22 cellular contexts compared by ENCODE assay signal in genomic region chr5:14615365-14615764, GRCh38. TPM values are rescaled to one million over a fixed set of nuclear protein-coding genes. Genes with fewer than 3 reads are reported as not detected.
DNase-seq lines count a peak whose midpoint lies in the region; ATAC-seq and TF ChIP-seq lines count a peak whose summit lies in the region.
"Had no signal": no experiment of that assay in that cellular context is flagged by ENCODE, and none has a peak within 500 bp of the region (broad histone marks: within the 10 kb centered on the region; RNA-seq: fewer than 3 reads in every experiment).

No MANE protein-coding gene starts in this region.

- no peak for TF ChIP-seq CTCF in VCaP (conservative IDR thresholded peaks at IDR 0.05)
- no peak for TF ChIP-seq CTCF in mammary epithelial cell (conservative IDR thresholded peaks at IDR 0.05 in 1 of 2, IDR thresholded peaks at IDR 0.05 in 1 of 2; ENCODE audit: extremely low read depth in 1 of 2, insufficient read depth in 1 of 2, low read depth in 1 of 2, low read length in 2 of 2)

- dilution Hi-C loops in mammary epithelial cell (cut with HindIII; ENCODE audit: low sequenced_read_pairs) = no loop called here

- intact Hi-C loops in mammary epithelial cell (cut with micrococcal nuclease) = no loop called here

- H3K79me2 ChIP-seq in mammary epithelial cell (ENCODE audit: insufficient read depth, low read length) = no peaks in the 10 kb centered on the region

- no peaks in the 10 kb centered on the region for H3K27me3 ChIP-seq in mammary epithelial cell (ENCODE audit: insufficient read depth, low read length)
- H3K27me3 ChIP-seq: BLaER1, ovary, SJSA1, transverse colon had no signal

- H3K36me3 ChIP-seq in mammary epithelial cell (ENCODE audit: insufficient read depth, low read length) = no peaks in the 10 kb centered on the region
- H3K36me3 ChIP-seq: BLaER1, ovary, SJSA1 had no signal

- no peak overlapping the region for H3K4me2 ChIP-seq in mammary epithelial cell (ENCODE audit: insufficient read depth, low read depth, low read length)
- H3K4me2 ChIP-seq: BLaER1, GM23338 had no signal

- in situ Hi-C loops in mammary epithelial cell (cut with MboI; ENCODE audit: low sequenced_read_pairs in 2 of 2) = no loop called here

- H3K4me3 ChIP-seq in mammary epithelial cell (replicated peaks in 1 of 3; ENCODE audit: insufficient read depth in 1 of 3, low read depth in 2 of 3, low read length in 3 of 3) = no peak overlapping the region
- H3K4me3 ChIP-seq: BLaER1, GM23338, ovary, SJSA1, transverse colon had no signal

- H3K27ac ChIP-seq in VCaP = peak overlapping the region; percentile 40
- H3K27ac ChIP-seq in mammary epithelial cell (ENCODE audit: insufficient read depth, low read depth, low read length) = no peak overlapping the region
- H3K27ac ChIP-seq: BLaER1, ovary, SJSA1, transverse colon had no signal

- WGBS in mammary epithelial cell (ENCODE audit: low coverage, missing lambda C conversion rate) = 93% methylated on average over 4 of the region's 4 CpGs

- no peak overlapping the region for H3K9ac ChIP-seq in mammary epithelial cell (ENCODE audit: insufficient read depth, low read length)
- H3K9ac ChIP-seq: BLaER1 had no signal

- H2AFZ ChIP-seq in mammary epithelial cell (ENCODE audit: low read depth, low read length) = no peak overlapping the region
- H2AFZ ChIP-seq: GM23338 had no signal

- no TSS peak for BruUV-seq in mammary epithelial cell (replicated peaks; lab: Mats Ljungman, UMichigan)

- H3K4me1 ChIP-seq in mammary epithelial cell (ENCODE audit: insufficient read depth, low read length) = no peaks in the 10 kb centered on the region
- H3K4me1 ChIP-seq: SJSA1, transverse colon had no signal

- H4K20me1 ChIP-seq in mammary epithelial cell (ENCODE audit: insufficient read depth, low read length) = no peaks in the 10 kb centered on the region
- H4K20me1 ChIP-seq: BLaER1 had no signal

- DNase-seq in DMS153 (lab: John Stamatoyannopoulos, UW) = peak; percentile 90
- peak; percentile 13 for DNase-seq in HuH-7 (ENCODE audit: low spot score)
- peak; percentile 60 for DNase-seq in NCI-H2171 (lab: John Stamatoyannopoulos, UW)
- DNase-seq in mammary epithelial cell = no peak
- DNase-seq in activated CD8-positive, alpha-beta memory T cell treated with anti-CD3 and anti-CD28 coated beads for 24 hours = no peak
- DNase-seq: activated B cell treated with CpG ODN at 0.5 μM for 24 hours; activated CD4-positive, alpha-beta T cell treated with anti-CD3 and anti-CD28 coated beads, Interleukin-2, amount 50 U/mL, for 1 hour; activated naive CD4-positive, alpha-beta T cell; activated T-cell treated with anti-CD3 and anti-CD28 coated beads, Interleukin-2, amount 50 U/mL, for 72 hours; central memory CD4-positive, alpha-beta T cell; effector memory CD8-positive, alpha-beta T cell; mesenchymal stem cell; NCI-H526; ovary; stimulated activated CD4-positive, alpha-beta T cell treated with anti-CD3 and anti-CD28 coated beads, Interleukin-4, amount 100 ng/mL, for 4 hours; transverse colon had no signal

- no peaks in the 10 kb centered on the region for H3K9me3 ChIP-seq in mammary epithelial cell (replicated peaks; ENCODE audit: insufficient read depth, low read length)
- H3K9me3 ChIP-seq: BLaER1, ovary, SJSA1, transverse colon had no signal

- CTCF ChIA-PET in mammary epithelial cell (lab: Charles Lee; ENCODE audit: low non-redundant PET) = no interaction called here

- no peak for ATAC-seq in HG03196 (IDR thresholded peaks at IDR 0.05; ENCODE audit: unreplicated experiment)
- ATAC-seq: activated T-cell treated with anti-CD3 and anti-CD28 coated beads, Interleukin-2, amount 50 U/mL, for 72 hours; effector memory CD8-positive, alpha-beta T cell; GM23338; left lobe of liver had no signal

RNA-seq across cellular contexts. Expression of gene OTULINL, which starts 33.8 kb away (rescaled TPM):
- 1 to 10 TPM in 1 of 2 donors, under 1 TPM in 1; 0.33 to 5.1 TPM for total RNA-seq in mammary epithelial cell
- 1.1 TPM for polyA plus RNA-seq in mammary epithelial cell
- polyA minus RNA-seq in mammary epithelial cell = not detected

RNA-seq across cellular contexts. Expression of gene OTULIN, which starts 49.2 kb away (rescaled TPM):
- 10 to 100 TPM; 45.6 to 56.0 TPM for total RNA-seq in mammary epithelial cell
- polyA plus RNA-seq in mammary epithelial cell = 13.7 TPM
- polyA minus RNA-seq in mammary epithelial cell = 11.3 TPM

Comparison
In these comparisons a context has a peak if more than half of its experiments do, and no peak if none do; other contexts are left out.
1. DNase-seq: peak in DMS153 (single experiment), HuH-7 (single experiment) and NCI-H2171 (single experiment); none in mammary epithelial cell (single experiment) and activated CD8-positive, alpha-beta memory T cell treated with anti-CD3 and anti-CD28 coated beads for 24 hours (single experiment).